In the genomic region with DNA sequence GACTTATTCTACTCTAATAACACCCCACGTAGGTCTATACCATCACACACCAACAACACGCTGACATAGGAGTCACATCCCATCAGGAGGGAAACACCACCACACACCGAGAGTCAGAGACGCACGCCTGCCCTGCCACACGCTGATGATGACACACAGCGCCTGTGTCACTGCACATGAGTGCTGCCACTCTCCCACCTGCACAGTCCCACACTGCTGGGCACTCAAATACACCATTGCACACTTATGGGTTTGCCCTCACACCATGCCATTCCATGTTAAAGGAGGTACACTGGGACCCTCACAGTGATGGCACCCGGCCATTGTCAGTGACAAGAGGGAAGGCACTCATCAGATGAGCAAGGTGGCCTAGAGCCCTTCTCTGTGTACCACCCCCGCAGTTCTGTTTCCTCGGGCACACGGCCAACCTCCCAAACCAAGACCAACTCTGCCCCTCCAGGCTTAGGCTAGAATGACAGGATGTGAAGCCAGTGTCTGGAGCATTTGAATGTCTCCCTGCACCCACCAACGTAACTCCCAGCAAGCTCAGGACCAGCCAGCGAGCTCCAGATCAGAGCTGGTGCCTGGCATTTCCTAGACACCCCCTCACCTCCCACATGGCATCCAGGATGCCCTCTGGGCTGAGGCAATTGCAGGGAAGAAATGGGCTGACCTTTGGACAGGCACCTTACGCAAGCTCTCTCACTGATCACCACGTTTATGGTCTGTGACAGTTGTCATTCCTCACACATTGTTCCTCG, we compare ENCODE assay signal across 7 cellular contexts. TPM values are rescaled to one million over a fixed set of nuclear protein-coding genes. Genes with fewer than 3 reads are reported as not detected.
DNase-seq lines count a peak whose midpoint lies in the region; ATAC-seq and TF ChIP-seq lines count a peak whose summit lies in the region.

No MANE protein-coding gene starts in this region.

- no peak overlapping the region for H3K4me3 ChIP-seq in mesendoderm (ENCODE audit: low read length)

- DNase-seq in ELF-1 (ENCODE audit: low read depth, low spot score) (peak; percentile 49), HuH-7.5 (ENCODE audit: low spot score) (peak; percentile 71), RWPE1 (ENCODE audit: low spot score) (peak; percentile 74), mesendoderm (peak; percentile 74), NCI-H128 (lab: John Stamatoyannopoulos, UW; ENCODE audit: unreplicated experiment) (no peak), Ammon's horn (ENCODE audit: low spot score) (no peak)

- no peaks in the 10 kb centered on the region for H3K4me1 ChIP-seq in mesendoderm (ENCODE audit: control insufficient read depth, low read depth, low read length)

- H2BK15ac ChIP-seq in mesendoderm (replicated peaks; ENCODE audit: low read depth) = no peak overlapping the region

- no peaks in the 10 kb centered on the region for H3K36me3 ChIP-seq in mesendoderm (ENCODE audit: control insufficient read depth, insufficient read depth, low read length)

- TF ChIP-seq CTCF in RWPE1 (conservative IDR thresholded peaks at IDR 0.05; ENCODE audit: low read depth) = no peak

- no peak overlapping the region for H4K5ac ChIP-seq in mesendoderm (ENCODE audit: low read length)

- no peak overlapping the region for H3K18ac ChIP-seq in mesendoderm (ENCODE audit: low read length)

- H3K27me3 ChIP-seq in mesendoderm (ENCODE audit: insufficient read depth, low read length, poor library complexity) = no peaks in the 10 kb centered on the region

- no peak overlapping the region for H2BK5ac ChIP-seq in mesendoderm (ENCODE audit: low read length)

- no CpG with 5 or more reads among the region's 16 CpGs for WGBS in mesendoderm (ENCODE audit: extremely low coverage, insufficient coverage, low lambda C conversion rate)

- no peak overlapping the region for H3K4me2 ChIP-seq in mesendoderm (ENCODE audit: low read length)

- no peak overlapping the region for H3K23ac ChIP-seq in mesendoderm (ENCODE audit: low read length)

- no peak overlapping the region for H3K4ac ChIP-seq in mesendoderm (ENCODE audit: low read depth, low read length)

- CTCF ChIA-PET in RWPE1 (lab: Yijun Ruan, JAX) = interaction anchor here (0.7 kb wide), 1 partner anchor 42 kb away, joined by 3 read pairs; no protein-coding TSS in a partner anchor

- no peak overlapping the region for H3K9ac ChIP-seq in mesendoderm (ENCODE audit: low read length)

- H3K79me2 ChIP-seq in mesendoderm (ENCODE audit: control insufficient read depth, insufficient read depth, low read length) = no peaks in the 10 kb centered on the region

- no peak overlapping the region for H4K8ac ChIP-seq in mesendoderm (ENCODE audit: low read depth, low read length)

- POLR2A ChIA-PET in RWPE1 (lab: Yijun Ruan, JAX; ENCODE audit: low non-redundant PET) = no interaction called here

- H3K79me1 ChIP-seq in mesendoderm (ENCODE audit: low read length) = no peaks in the 10 kb centered on the region

- H3K27ac ChIP-seq in RWPE1 = no peak overlapping the region
- no peak overlapping the region for H3K27ac ChIP-seq in mesendoderm (ENCODE audit: low read depth, low read length)

- no peak for ATAC-seq in GM21529 (IDR thresholded peaks at IDR 0.05; ENCODE audit: unreplicated experiment)

- H2BK120ac ChIP-seq in mesendoderm (ENCODE audit: low read depth, low read length) = no peak overlapping the region

- H3K56ac ChIP-seq in mesendoderm (ENCODE audit: low read length) = no peak overlapping the region

- no peak overlapping the region for H2AK5ac ChIP-seq in mesendoderm (ENCODE audit: low read length)

RNA-seq across cellular contexts. Expression of gene CPLX2, which starts 3.6 kb away (rescaled TPM):
- 0.06 TPM for polyA plus RNA-seq in mesendoderm (2013, experiment 1 of 2)
- polyA plus RNA-seq in mesendoderm (2013, experiment 2 of 2) = 0.08 TPM

Comparison
In these comparisons a context has a peak if more than half of its experiments do, and no peak if none do; other contexts are left out.
1. DNase-seq: peak in ELF-1 (single experiment), HuH-7.5 (single experiment), RWPE1 (single experiment) and mesendoderm (single experiment); none in NCI-H128 (single experiment) and Ammon's horn (single experiment).